Comparison of ENCODE assay signal across 18 cellular contexts in the genomic region with DNA sequence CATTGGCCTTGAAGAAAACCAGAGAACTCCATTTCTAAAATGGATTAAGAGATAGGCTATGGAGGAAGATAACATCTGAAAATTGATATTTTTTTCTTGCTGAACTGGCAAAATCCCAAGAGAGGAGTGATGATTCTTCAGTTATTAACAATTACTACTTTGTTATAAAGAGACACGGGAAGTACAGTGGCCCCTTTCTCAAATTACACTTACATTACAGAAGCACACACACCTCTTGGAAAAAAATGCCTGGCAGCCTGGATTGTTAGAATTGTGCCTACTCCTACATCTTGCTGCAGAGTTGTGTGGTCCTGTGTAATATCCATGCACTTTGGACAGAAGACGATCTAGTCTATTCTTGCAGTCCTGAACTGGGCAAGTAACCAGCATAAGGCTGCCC.
A peak's percentile ranks its signal among the peaks of the same experiment; 100 is the strongest.
DNase-seq lines count a peak whose midpoint lies in the region; ATAC-seq, FAIRE-seq and TF ChIP-seq lines count a peak whose summit lies in the region.
"Had no signal": no experiment of that assay in that cellular context is flagged by ENCODE, and none has a peak within 500 bp of the region (broad histone marks: within the 10 kb centered on the region; RNA-seq: fewer than 3 reads in every experiment).

No MANE protein-coding gene starts in this region.

- H3K9me3 ChIP-seq in mucosa of descending colon = no peaks in the 10 kb centered on the region
- H3K9me3 ChIP-seq: Peyer's patch had no signal

- H3K36me3 ChIP-seq in mucosa of descending colon (ENCODE audit: low read depth) = no peaks in the 10 kb centered on the region
- H3K36me3 ChIP-seq: Peyer's patch had no signal

- intact Hi-C loops in mucosa of descending colon (cut with DNase I, micrococcal nuclease) = loop anchor here in 1 of 2 donors (5.0 kb wide), 1 partner anchor 72 kb away; a partner anchor contains a TSS

- no peak overlapping the region for H3K4me3 ChIP-seq in mucosa of descending colon
- H3K4me3 ChIP-seq: Peyer's patch, SK-N-MC had no signal

- peaks cover 9% of the 10 kb centered on the region for H3K4me1 ChIP-seq in mucosa of descending colon (ENCODE audit: low read depth)

- DNase-seq in COLO829 (ENCODE audit: low spot score) = peak; percentile 74
- DNase-seq in HTR-8/SVneo (ENCODE audit: insufficient read length, low spot score) = no peak
- peak; percentile 23 for DNase-seq in SW480 (ENCODE audit: low spot score)
- no peak for DNase-seq in mucosa of descending colon
- no peak for DNase-seq in NCI-H146 (lab: John Stamatoyannopoulos, UW)
- no peak for DNase-seq in NCI-H1694 treated with DMSO at 0.1 percent for 48 hours (lab: John Stamatoyannopoulos, UW)
- DNase-seq: AML-193, DMS79, NCI-H1436, NCI-H2081, NCI-H345, NCI-H524 treated with DMSO at 0.1 percent for 48 hours, Peyer's patch, T-helper 1 cell had no signal

- ATAC-seq in mucosa of descending colon (peak; percentile 8), GM18909 (IDR thresholded peaks at IDR 0.05; ENCODE audit: poor library complexity, unreplicated experiment) (no peak)
- ATAC-seq: HepG2, Right ventricle myocardium inferior had no signal

- TF ChIP-seq CTCF in mucosa of descending colon (IDR thresholded peaks at IDR 0.05) = no peak

- FAIRE-seq in HTR-8/SVneo (lab: Jason Lieb, UNC) = peak; percentile 89
- FAIRE-seq: HepG2 had no signal

Comparison
In these comparisons a context has a peak if more than half of its experiments do, and no peak if none do; other contexts are left out.
1. DNase-seq: peak in COLO829 (single experiment) and SW480 (single experiment); none in HTR-8/SVneo (single experiment), mucosa of descending colon (0 of 3), NCI-H146 (single experiment) and NCI-H1694 treated with DMSO at 0.1 percent for 48 hours (single experiment).